ENCODE assay signal across 24 cellular contexts in the genomic region with DNA sequence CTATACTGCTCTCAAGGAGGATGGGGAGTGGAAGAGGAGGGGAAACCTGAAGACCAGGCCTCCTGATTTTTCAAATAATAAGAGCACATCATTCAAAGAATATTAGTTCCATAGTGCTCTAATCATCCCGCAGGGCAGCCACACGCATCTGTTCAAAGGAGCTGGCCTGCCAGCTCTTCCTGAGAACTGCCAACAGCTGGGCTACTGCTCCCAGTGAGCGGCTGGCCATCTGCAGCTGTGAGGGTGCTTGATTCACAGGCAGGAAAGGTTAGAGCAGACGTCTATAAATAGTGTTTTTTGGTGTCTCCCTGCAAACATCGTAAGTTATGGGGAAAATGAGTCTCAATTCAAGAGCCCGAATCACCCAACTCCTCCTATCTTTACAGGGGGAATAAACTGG. TPM values are rescaled to one million over a fixed set of nuclear protein-coding genes. Genes with fewer than 3 reads are reported as not detected.
"Had no signal": no experiment of that assay in that cellular context is flagged by ENCODE, and none has a peak within 500 bp of the region (broad histone marks: within the 10 kb centered on the region; RNA-seq: fewer than 3 reads in every experiment).

No MANE protein-coding gene starts in this region.

- H3K27ac Mint-ChIP-seq: naive thymus-derived CD8-positive, alpha-beta T cell; neural progenitor cell; stimulated activated effector memory CD8-positive, alpha-beta T cell treated with anti-CD3 and anti-CD28 coated beads, Interleukin-12 subunit alpha, Interleukin-12 subunit beta, amount 100 ng/mL, for 72 hours had no signal

- ATAC-seq: heart left ventricle; left colon; left ventricle myocardium superior; naive thymus-derived CD8-positive, alpha-beta T cell; right cardiac atrium; stimulated activated effector memory CD8-positive, alpha-beta T cell treated with anti-CD3 and anti-CD28 coated beads, Interleukin-12 subunit alpha, Interleukin-12 subunit beta, amount 100 ng/mL, for 72 hours; stimulated activated naive CD8-positive, alpha-beta T cell treated with anti-CD3 and anti-CD28 coated beads, Interleukin-15, Interleukin-2, amounts not matched to agents 100 U/mL and 50 U/mL, for 24 hours had no signal

- H3K4me3 Mint-ChIP-seq: naive thymus-derived CD8-positive, alpha-beta T cell; neural progenitor cell; stimulated activated effector memory CD8-positive, alpha-beta T cell treated with anti-CD3 and anti-CD28 coated beads, Interleukin-12 subunit alpha, Interleukin-12 subunit beta, amount 100 ng/mL, for 72 hours had no signal

- H3K27ac ChIP-seq: coronary artery, heart left ventricle, neural progenitor cell, ovary, suprapubic skin, thyroid gland, upper lobe of left lung, vagina had no signal

- H3K36me3 ChIP-seq: ovary had no signal

- H3K27me3 ChIP-seq: heart left ventricle, neural progenitor cell, ovary, suprapubic skin, thyroid gland, upper lobe of left lung, vagina had no signal

- H3K9me3 ChIP-seq: suprapubic skin, thyroid gland, upper lobe of left lung, vagina had no signal

- H3K27me3 Mint-ChIP-seq: naive thymus-derived CD8-positive, alpha-beta T cell had no signal

- H3K4me1 Mint-ChIP-seq: neural progenitor cell; stimulated activated effector memory CD8-positive, alpha-beta T cell treated with anti-CD3 and anti-CD28 coated beads, Interleukin-12 subunit alpha, Interleukin-12 subunit beta, amount 100 ng/mL, for 72 hours had no signal

- DNase-seq: effector CD4-positive, alpha-beta T cell; heart left ventricle; hippocampal formation; left colon; left ventricle myocardium superior; mesenchymal stem cell; midbrain; naive thymus-derived CD8-positive, alpha-beta T cell; nucleus accumbens; ovary; right cardiac atrium; stimulated activated CD4-positive, alpha-beta T cell treated with anti-CD3 and anti-CD28 coated beads, Interleukin-4, amount 100 ng/mL, for 1 hour; stimulated activated CD8-positive, alpha-beta memory T cell treated with anti-CD3 and anti-CD28 coated beads, Interleukin-4, amount 100 ng/mL, for 48 hours; stimulated activated naive CD8-positive, alpha-beta T cell treated with anti-CD3 and anti-CD28 coated beads, Interleukin-15, Interleukin-2, amounts not matched to agents 100 U/mL and 50 U/mL, for 24 hours; thyroid gland; upper lobe of left lung had no signal

- H3K4me1 ChIP-seq: neural progenitor cell, suprapubic skin, thyroid gland, upper lobe of left lung, vagina had no signal

- H3K9me3 Mint-ChIP-seq: neural progenitor cell; stimulated activated effector memory CD8-positive, alpha-beta T cell treated with anti-CD3 and anti-CD28 coated beads, Interleukin-12 subunit alpha, Interleukin-12 subunit beta, amount 100 ng/mL, for 72 hours had no signal

- H3K9ac ChIP-seq: neural progenitor cell had no signal

- H3K4me3 ChIP-seq: coronary artery, heart left ventricle, lung, neural progenitor cell, ovary, suprapubic skin, thyroid gland, upper lobe of left lung, vagina had no signal

RNA-seq across cellular contexts. Expression of a gene that starts 41.9 kb away (rescaled TPM):
- total RNA-seq: fibroblast of lung; kidney epithelial cell; naive thymus-derived CD8-positive, alpha-beta T cell had no signal
- polyA plus RNA-seq: fibroblast of lung; naive thymus-derived CD8-positive, alpha-beta T cell had no signal
